Comparison of ENCODE assay signal across 15 cellular contexts in the genomic region with DNA sequence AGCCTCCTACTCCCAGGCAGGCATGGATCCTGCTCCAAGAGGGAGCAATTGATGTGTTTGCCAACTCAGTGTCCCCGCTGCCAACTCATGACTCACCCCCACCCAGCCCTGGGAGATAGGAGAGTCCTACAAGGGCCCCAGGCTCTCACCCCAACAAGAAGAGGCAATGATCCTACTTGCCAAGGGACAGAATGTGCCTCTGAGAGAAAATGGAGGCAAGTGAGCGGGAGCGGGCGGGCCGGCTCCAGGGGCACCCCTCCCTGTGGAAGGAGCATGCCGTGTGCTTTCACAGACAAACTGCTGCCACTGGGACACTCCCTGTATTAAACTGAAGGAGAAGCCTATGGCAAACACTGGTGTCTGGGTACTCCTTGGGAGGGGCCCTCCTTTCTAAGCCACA. TPM values are rescaled to one million over a fixed set of nuclear protein-coding genes. Genes with fewer than 3 reads are reported as not detected.
DNase-seq lines count a peak whose midpoint lies in the region; ATAC-seq, FAIRE-seq and TF ChIP-seq lines count a peak whose summit lies in the region.
"Had no signal": no experiment of that assay in that cellular context is flagged by ENCODE, and none has a peak within 500 bp of the region (broad histone marks: within the 10 kb centered on the region; RNA-seq: fewer than 3 reads in every experiment).

No MANE protein-coding gene starts in this region.

- ATAC-seq in Right ventricle myocardium superior (ENCODE audit: poor library complexity) (peak; percentile 87), left ventricle myocardium superior (peak; percentile 93)
- ATAC-seq: natural killer cell treated with Interleukin-12 subunit alpha and Interleukin-12 subunit beta and Interleukin-15 and Interleukin-18, amount 100 ng/mL, for 72 hours had no signal

- H3K9me3 ChIP-seq in right atrium auricular region (no peaks in the 10 kb centered on the region), astrocyte (ENCODE audit: insufficient read depth, low read depth, low read length) (no peaks in the 10 kb centered on the region), vagina (no peaks in the 10 kb centered on the region)

- H3K36me3 ChIP-seq in right atrium auricular region (no peaks in the 10 kb centered on the region), astrocyte (ENCODE audit: insufficient read depth, low read length) (no peaks in the 10 kb centered on the region), vagina (no peaks in the 10 kb centered on the region)

- H3K9ac ChIP-seq in astrocyte (ENCODE audit: low read length): no peak overlapping the region

- no peaks in the 10 kb centered on the region for H3K27me3 ChIP-seq in right atrium auricular region
- peaks cover 2% of the 10 kb centered on the region for H3K27me3 ChIP-seq in astrocyte (ENCODE audit: insufficient read depth, low read length)
- H3K27me3 ChIP-seq in vagina: no peaks in the 10 kb centered on the region

- H3K27ac ChIP-seq in right atrium auricular region (no peak overlapping the region), astrocyte (ENCODE audit: low read depth, low read length) (no peak overlapping the region), vagina (peak overlapping the region; percentile 80)
- H3K27ac ChIP-seq: SK-N-MC had no signal

- H2AFZ ChIP-seq in astrocyte (ENCODE audit: low read depth, low read length): no peak overlapping the region

- no peaks in the 10 kb centered on the region for H3K79me2 ChIP-seq in astrocyte (ENCODE audit: insufficient read depth, low read length)

- H3K4me2 ChIP-seq in astrocyte (ENCODE audit: low read length): no peak overlapping the region

- intact Hi-C loops in Right ventricle myocardium superior (cut with DNase I) (loop anchor here (5.0 kb wide), 1 partner anchor 38 kb away; no protein-coding TSS in a partner anchor), left ventricle myocardium superior (cut with micrococcal nuclease) (no loop called here), vagina (cut with DNase I) (no loop called here)

- DNase-seq in Right ventricle myocardium superior (peak; percentile 60), right atrium auricular region (ENCODE audit: low spot score) (no peak), astrocyte (ENCODE audit: low read depth) (peak; percentile 32), left ventricle myocardium superior (peak; percentile 64), vagina (ENCODE audit: extremely low spot score in 2 of 2) (no peak), SK-N-DZ (ENCODE audit: low spot score) (no peak)
- DNase-seq in stimulated activated CD4-positive, alpha-beta T cell treated with anti-CD3 and anti-CD28 coated beads, Interleukin-15, amount 100 ng/mL, for 24 hours: no peak
- no peak for DNase-seq in activated CD4-positive, alpha-beta T cell treated with anti-CD3 and anti-CD28 coated beads for 48 hours
- DNase-seq: activated CD4-positive, CD25-positive, alpha-beta regulatory T cell treated with anti-CD3 and anti-CD28 coated beads, Interleukin-2, amount 50 U/mL, for 72 hours; DMS79 treated with DMSO at 0.1 percent for 48 hours; kidney; NCI-H524 treated with DMSO at 0.1 percent for 48 hours; trophoblast cell had no signal

- peaks cover 29% of the 10 kb centered on the region for H3K27me3 Mint-ChIP-seq in astrocyte (ENCODE audit: low read depth, unreplicated experiment)

- peaks cover 23% of the 10 kb centered on the region for H3K4me1 Mint-ChIP-seq in astrocyte (ENCODE audit: low read depth, unreplicated experiment)

- TF ChIP-seq POLR2A in vagina (IDR thresholded peaks at IDR 0.05): no peak

- H3K36me3 Mint-ChIP-seq in astrocyte (ENCODE audit: low read depth, unreplicated experiment): no peaks in the 10 kb centered on the region
- H3K36me3 Mint-ChIP-seq: natural killer cell treated with Interleukin-12 subunit alpha and Interleukin-12 subunit beta and Interleukin-15 and Interleukin-18, amount 100 ng/mL, for 72 hours had no signal

- no peak for FAIRE-seq in astrocyte (lab: Jason Lieb, UNC)
- FAIRE-seq: kidney had no signal

- TF ChIP-seq CTCF in right atrium auricular region (IDR thresholded peaks at IDR 0.05) (no peak), astrocyte (IDR thresholded peaks at IDR 0.05; ENCODE audit: insufficient read depth, low read depth, low read length) (no peak), vagina (IDR thresholded peaks at IDR 0.05) (no peak)

- no peak overlapping the region for H3K4me3 ChIP-seq in right atrium auricular region
- no peak overlapping the region for H3K4me3 ChIP-seq in astrocyte (ENCODE audit: insufficient read depth, low read depth, low read length)
- no peak overlapping the region for H3K4me3 ChIP-seq in vagina
- H3K4me3 ChIP-seq: SK-N-MC had no signal

- no peak overlapping the region for H3K4me3 Mint-ChIP-seq in astrocyte (ENCODE audit: unreplicated experiment)
- H3K4me3 Mint-ChIP-seq: natural killer cell treated with Interleukin-12 subunit alpha and Interleukin-12 subunit beta and Interleukin-15 and Interleukin-18, amount 100 ng/mL, for 72 hours had no signal

- H3K9me3 Mint-ChIP-seq in astrocyte (ENCODE audit: unreplicated experiment): no peaks in the 10 kb centered on the region
- H3K9me3 Mint-ChIP-seq: natural killer cell treated with Interleukin-12 subunit alpha and Interleukin-12 subunit beta and Interleukin-15 and Interleukin-18, amount 100 ng/mL, for 72 hours had no signal

- H3K4me1 ChIP-seq in right atrium auricular region: peaks cover 0 to 22% of the 10 kb centered on the region in 2 donors
- peaks cover 6% of the 10 kb centered on the region for H3K4me1 ChIP-seq in astrocyte (ENCODE audit: insufficient read depth, low read length)
- H3K4me1 ChIP-seq in vagina: peaks cover 55% of the 10 kb centered on the region

- H3K27ac Mint-ChIP-seq in astrocyte (ENCODE audit: unreplicated experiment): no peak overlapping the region
- H3K27ac Mint-ChIP-seq: natural killer cell treated with Interleukin-12 subunit alpha and Interleukin-12 subunit beta and Interleukin-15 and Interleukin-18, amount 100 ng/mL, for 72 hours had no signal

- H4K20me1 ChIP-seq in astrocyte (ENCODE audit: insufficient read depth, low read length): no peaks in the 10 kb centered on the region

RNA-seq across cellular contexts. Expression of gene PKP1, which starts 16.7 kb away (rescaled TPM):
- 0.08 TPM for total RNA-seq in Right ventricle myocardium superior
- total RNA-seq in right atrium auricular region: 1 to 10 TPM in 1 of 2 donors, not detected in 1; 2.3 TPM
- total RNA-seq in astrocyte: 0.07 and 0.22 TPM in 2 replicates
- total RNA-seq in left ventricle myocardium superior: 0.25 TPM
- 409 TPM for total RNA-seq in vagina
- 0.14 and 0.23 TPM in 2 replicates for polyA plus RNA-seq in SK-N-DZ (2014; cell fraction: cytosol; rRNA removed)
- 0.15 and 0.35 TPM in 2 replicates for polyA plus RNA-seq in SK-N-DZ (2014; cell fraction: nucleus; rRNA removed)
- total RNA-seq: natural killer cell treated with Interleukin-12 subunit alpha and Interleukin-12 subunit beta and Interleukin-15 and Interleukin-18, amount 100 ng/mL, for 72 hours had no signal

Comparison
In these comparisons a context has a peak if more than half of its experiments do, and no peak if none do; other contexts are left out.
1. DNase-seq: peak in Right ventricle myocardium superior (single experiment), astrocyte (single experiment) and left ventricle myocardium superior (single experiment); none in right atrium auricular region (single experiment), vagina (0 of 2), SK-N-DZ (single experiment), stimulated activated CD4-positive, alpha-beta T cell treated with anti-CD3 and anti-CD28 coated beads, Interleukin-15, amount 100 ng/mL, for 24 hours (single experiment) and activated CD4-positive, alpha-beta T cell treated with anti-CD3 and anti-CD28 coated beads for 48 hours (single experiment).
2. RNA of gene PKP1, which starts 16.7 kb away (total RNA-seq): 409 TPM in vagina (single experiment); 2.3 TPM in right atrium auricular region, 0.25 TPM in left ventricle myocardium superior (single experiment), 0.08 TPM in Right ventricle myocardium superior (single experiment) and 0.07 to 0.22 TPM in astrocyte; every median in the first group is over 100 times any median in the second.